In genomic region chr3:152557302-152557999, GRCh38 we compare ENCODE assay signal across 11 cellular contexts.
A peak's percentile ranks its signal among the peaks of the same experiment; 100 is the strongest.
DNase-seq lines count a peak whose midpoint lies in the region; ATAC-seq and TF ChIP-seq lines count a peak whose summit lies in the region.
"Had no signal": no experiment of that assay in that cellular context is flagged by ENCODE, and none has a peak within 500 bp of the region (broad histone marks: within the 10 kb centered on the region; RNA-seq: fewer than 3 reads in every experiment).

No MANE protein-coding gene starts in this region.

- H3K4me3 ChIP-seq in ascending aorta (no peak overlapping the region), sigmoid colon (no peak overlapping the region)

- H3K36me3 ChIP-seq in ascending aorta, result no peaks in the 10 kb centered on the region
- no peaks in the 10 kb centered on the region for H3K36me3 ChIP-seq in sigmoid colon

- H3K27me3 ChIP-seq in ascending aorta, result no peaks in the 10 kb centered on the region
- no peaks in the 10 kb centered on the region for H3K27me3 ChIP-seq in sigmoid colon

- 50 to 65% methylated on average over 2 of the region's 2 CpGs for WGBS in sigmoid colon, 2 donors

- intact Hi-C loops in ascending aorta (cut with DNase I), result no loop called here
- intact Hi-C loops in sigmoid colon (cut with DNase I), result no loop called here

- ATAC-seq in GM19043 (IDR thresholded peaks at IDR 0.05; ENCODE audit: low read depth, unreplicated experiment) (peak; percentile 44), HG02798 (IDR thresholded peaks at IDR 0.05; ENCODE audit: poor library complexity, unreplicated experiment) (peak; percentile 71), esophagus mucosa (no peak)

- H3K4me1 ChIP-seq in ascending aorta, result peaks cover 6 to 25% of the 10 kb centered on the region in 2 donors
- peaks cover 0 to 14% (median 7%) of the 10 kb centered on the region in 4 donors for H3K4me1 ChIP-seq in sigmoid colon

- no peak for TF ChIP-seq POLR2A in sigmoid colon (IDR thresholded peaks at IDR 0.05)

- no peaks in the 10 kb centered on the region for H3K9me3 ChIP-seq in ascending aorta
- H3K9me3 ChIP-seq in sigmoid colon, result no peaks in the 10 kb centered on the region

- no peak for TF ChIP-seq EP300 in sigmoid colon (IDR thresholded peaks at IDR 0.05)

- DNase-seq in ascending aorta (ENCODE audit: low spot score in 2 of 2) (no peak), sigmoid colon (no peak), 8988T (no peak), NCI-H1417 treated with DMSO at 0.1 percent for 48 hours (lab: John Stamatoyannopoulos, UW) (no peak), NCI-H1436 treated with DMSO at 0.1 percent for 48 hours (lab: John Stamatoyannopoulos, UW) (no peak)
- DNase-seq: activated effector memory CD4-positive, alpha-beta T cell treated with Interleukin-2 at 50 U/mL for 16 hours; DMS79; stimulated activated CD4-positive, alpha-beta T cell treated with anti-CD3 and anti-CD28 coated beads, Interleukin-2, amount 100 ng/mL, for 48 hours had no signal

- peak overlapping the region; percentile 28 to 83 for H3K27ac ChIP-seq in ascending aorta
- peak overlapping the region; percentile 23 to 61 (median 34) for H3K27ac ChIP-seq in sigmoid colon

- TF ChIP-seq CTCF in ascending aorta (IDR thresholded peaks at IDR 0.05) (no peak), sigmoid colon (IDR thresholded peaks at IDR 0.05) (no peak)
